8 cellular contexts compared by ENCODE assay signal in the genomic region with DNA sequence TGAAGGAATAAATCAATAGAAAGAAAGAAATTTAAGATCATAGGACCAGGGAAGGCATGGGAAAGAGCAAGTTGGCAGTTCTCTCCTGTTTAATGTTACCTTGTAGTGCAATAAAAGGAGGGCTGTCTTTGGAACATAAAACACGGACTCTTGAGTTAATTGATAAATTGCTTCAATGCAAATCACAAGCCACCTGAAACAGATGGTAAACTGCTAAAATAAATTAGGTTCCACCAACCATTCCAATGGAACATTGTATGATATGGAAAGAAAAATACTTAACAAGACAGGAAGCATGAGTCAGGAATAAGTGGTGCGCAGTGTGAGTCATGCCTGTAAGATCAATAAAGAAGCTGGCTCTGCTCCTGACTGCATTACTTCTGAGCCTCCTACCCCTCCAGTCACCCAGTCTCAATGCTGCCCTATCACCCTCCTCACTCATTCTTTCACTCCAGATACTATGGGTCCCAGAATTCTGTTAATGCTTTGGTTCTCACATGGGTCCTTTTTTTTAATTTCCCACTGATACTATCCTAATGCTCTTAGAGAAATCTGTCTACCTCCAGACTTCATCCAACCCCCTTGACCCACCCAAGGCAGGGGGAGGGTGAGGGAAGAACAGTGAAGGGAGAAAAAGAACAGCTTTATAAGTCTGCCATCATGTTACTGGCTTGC.
A peak's percentile ranks its signal among the peaks of the same experiment; 100 is the strongest.
DNase-seq lines count a peak whose midpoint lies in the region; ATAC-seq and TF ChIP-seq lines count a peak whose summit lies in the region.

No MANE protein-coding gene starts in this region.

- no peak overlapping the region for H2BK120ac ChIP-seq in H9 (ENCODE audit: low read depth, low read length, poor library complexity, severe bottlenecking)

- H3T11ph ChIP-seq in H9 (ENCODE audit: low read length) = no peak overlapping the region

- no peaks in the 10 kb centered on the region for H3K9me3 ChIP-seq in naive thymus-derived CD4-positive, alpha-beta T cell (ENCODE audit: control insufficient read depth in 2 of 3, low read length in 3 of 3)
- H3K9me3 ChIP-seq in H9 (ENCODE audit: control insufficient read depth, low read depth, low read length) = no peaks in the 10 kb centered on the region

- no peak overlapping the region for H3K4me3 Mint-ChIP-seq in naive thymus-derived CD4-positive, alpha-beta T cell
- H3K4me3 Mint-ChIP-seq in H9 = no peak overlapping the region

- H3K23ac ChIP-seq in H9 (ENCODE audit: insufficient read length, low read depth, low read length) = no peak overlapping the region

- TF ChIP-seq CTCF in astrocyte of the cerebellum (IDR thresholded peaks at IDR 0.05; ENCODE audit: low read depth, low read length, missing control alignments) = no peak
- no peak for TF ChIP-seq CTCF in H9 (conservative IDR thresholded peaks at IDR 0.05)

- H3K4me2 ChIP-seq in H9 (ENCODE audit: insufficient read depth, insufficient read length, low read length) = no peak overlapping the region

- H3K14ac ChIP-seq in H9 (ENCODE audit: insufficient read depth, low read length) = no peak overlapping the region

- H2AFZ ChIP-seq in H9 (ENCODE audit: low read length) = no peak overlapping the region

- no peak overlapping the region for H4K91ac ChIP-seq in H9 (ENCODE audit: insufficient read length, low read depth, low read length)

- H2BK15ac ChIP-seq in H9 (ENCODE audit: low read depth, low read length) = no peak overlapping the region

- no CpG with 5 or more reads among the region's 2 CpGs for WGBS in H9 (ENCODE audit: extremely low coverage, insufficient read length, low lambda C conversion rate)

- intact Hi-C loops in naive thymus-derived CD4-positive, alpha-beta T cell (cut with micrococcal nuclease) = no loop called here

- H4K5ac ChIP-seq in H9 (ENCODE audit: insufficient read length, low read depth, low read length) = no peak overlapping the region

- no peak overlapping the region for H3K56ac ChIP-seq in H9 (ENCODE audit: insufficient read length, low read depth, low read length)

- H4K8ac ChIP-seq in H9 (replicated peaks; ENCODE audit: insufficient read length, low read depth, low read length) = no peak overlapping the region

- no peak overlapping the region for H3K9ac ChIP-seq in H9 (ENCODE audit: extremely low read depth, insufficient read length, low read length)

- POLR2A ChIA-PET in naive thymus-derived CD4-positive, alpha-beta T cell (lab: Charles Lee) = no interaction called here

- no peaks in the 10 kb centered on the region for H4K20me1 ChIP-seq in H9 (ENCODE audit: control insufficient read depth, insufficient read depth, insufficient read length)

- in situ Hi-C loops in astrocyte of the cerebellum (cut with HindIII; ENCODE audit: low sequenced_read_pairs) = no loop called here

- ATAC-seq in naive thymus-derived CD4-positive, alpha-beta T cell = peak; percentile 38
- ATAC-seq in GM21529 (IDR thresholded peaks at IDR 0.05; ENCODE audit: unreplicated experiment) = no peak

- H3K4me1 Mint-ChIP-seq in naive thymus-derived CD4-positive, alpha-beta T cell = peaks cover 0 to 5% (median 0%) of the 10 kb centered on the region in 7 donors
- H3K4me1 Mint-ChIP-seq in H9 = no peaks in the 10 kb centered on the region

- no peak overlapping the region for H3K4me3 ChIP-seq in astrocyte of the cerebellum (ENCODE audit: low read depth, low read length)
- no peak overlapping the region for H3K4me3 ChIP-seq in naive thymus-derived CD4-positive, alpha-beta T cell (ENCODE audit: low read length)

- no peak overlapping the region for H2BK12ac ChIP-seq in H9 (ENCODE audit: insufficient read length, low read depth, low read length)

- no peak overlapping the region for H3K27ac Mint-ChIP-seq in naive thymus-derived CD4-positive, alpha-beta T cell
- H3K27ac Mint-ChIP-seq in H9 = no peak overlapping the region

- H3K27me3 ChIP-seq in naive thymus-derived CD4-positive, alpha-beta T cell (ENCODE audit: control insufficient read depth in 2 of 2, insufficient read depth in 2 of 2, low read length in 2 of 2) = no peaks in the 10 kb centered on the region
- no peaks in the 10 kb centered on the region; the same call in 1 of the 2 replicates for H3K27me3 ChIP-seq in H9 (ENCODE audit: insufficient read depth, low read length)

- H2BK5ac ChIP-seq in H9 (ENCODE audit: insufficient read length, low read length) = no peak overlapping the region

- no peaks in the 10 kb centered on the region for H3K23me2 ChIP-seq in H9 (ENCODE audit: insufficient read length, low read depth, low read length, poor library complexity, severe bottlenecking)

- no peaks in the 10 kb centered on the region for H3K79me1 ChIP-seq in H9 (ENCODE audit: insufficient read depth, low read depth, low read length, poor library complexity, severe bottlenecking)

- no peak overlapping the region for H2AK5ac ChIP-seq in H9 (ENCODE audit: insufficient read length, low read length)

- DNase-seq in DMS 273 treated with DMSO at 0.1 percent for 48 hours (lab: John Stamatoyannopoulos, UW) = peak; percentile 57
- DNase-seq in LoVo (ENCODE audit: low spot score) = peak; percentile 95
- DNase-seq in astrocyte of the cerebellum (ENCODE audit: low read depth) = peak; percentile 94
- no peak for DNase-seq in naive thymus-derived CD4-positive, alpha-beta T cell
- DNase-seq in stimulated activated naive CD4-positive, alpha-beta T cell (lab: John Stamatoyannopoulos, UW) = no peak
- DNase-seq in H9 = no peak
- no peak for DNase-seq in NCI-H128 (lab: John Stamatoyannopoulos, UW; ENCODE audit: unreplicated experiment)

- H3K27me3 Mint-ChIP-seq in naive thymus-derived CD4-positive, alpha-beta T cell = no peaks in the 10 kb centered on the region
- H3K27me3 Mint-ChIP-seq in H9 (ENCODE audit: low read depth) = no peaks in the 10 kb centered on the region

- H3K4me1 ChIP-seq in naive thymus-derived CD4-positive, alpha-beta T cell (ENCODE audit: control insufficient read depth in 2 of 2, insufficient read depth in 2 of 2, low read length in 2 of 2) = no peaks in the 10 kb centered on the region
- H3K4me1 ChIP-seq in H9 (ENCODE audit: insufficient read depth, low read length) = no peaks in the 10 kb centered on the region

- H3K36me3 ChIP-seq in naive thymus-derived CD4-positive, alpha-beta T cell (ENCODE audit: control insufficient read depth in 2 of 3, insufficient read depth in 3 of 3, low read length in 3 of 3) = no peaks in the 10 kb centered on the region

- H3K36me3 Mint-ChIP-seq in naive thymus-derived CD4-positive, alpha-beta T cell = no peaks in the 10 kb centered on the region
- H3K36me3 Mint-ChIP-seq in H9 (ENCODE audit: insufficient read depth in 1 of 3, low read depth in 3 of 3) = no peaks in the 10 kb centered on the region

- no peaks in the 10 kb centered on the region for H3K9me3 Mint-ChIP-seq in naive thymus-derived CD4-positive, alpha-beta T cell
- no peaks in the 10 kb centered on the region for H3K9me3 Mint-ChIP-seq in H9

- H3K18ac ChIP-seq in H9 (ENCODE audit: insufficient read length, low read depth, low read length) = no peak overlapping the region

- no peak overlapping the region for H3K27ac ChIP-seq in naive thymus-derived CD4-positive, alpha-beta T cell (ENCODE audit: low read depth, low read length)
- no peak overlapping the region for H3K27ac ChIP-seq in H9 (ENCODE audit: insufficient read length, low read depth, low read length)

- no peak overlapping the region for H2BK20ac ChIP-seq in H9 (ENCODE audit: low read depth, low read length, poor library complexity, severe bottlenecking)

- H3K4ac ChIP-seq in H9 (ENCODE audit: low read depth, low read length) = no peak overlapping the region

- CTCF ChIA-PET in naive thymus-derived CD4-positive, alpha-beta T cell (lab: Charles Lee) = no interaction called here

- H3K79me2 ChIP-seq in H9 (ENCODE audit: insufficient read depth, low read length) = no peaks in the 10 kb centered on the region

Comparison
In these comparisons a context has a peak if more than half of its experiments do, and no peak if none do; other contexts are left out.
1. DNase-seq: peak in DMS 273 treated with DMSO at 0.1 percent for 48 hours (single experiment), LoVo (single experiment) and astrocyte of the cerebellum (single experiment); none in naive thymus-derived CD4-positive, alpha-beta T cell (0 of 9), stimulated activated naive CD4-positive, alpha-beta T cell (0 of 6), H9 (single experiment) and NCI-H128 (single experiment).